7 cellular contexts compared by ENCODE assay signal in genomic region chr3:165868088-165868487, GRCh38. TPM values are rescaled to one million over a fixed set of nuclear protein-coding genes. Genes with fewer than 3 reads are reported as not detected.
"Had no signal": no experiment of that assay in that cellular context is flagged by ENCODE, and none has a peak within 500 bp of the region (broad histone marks: within the 10 kb centered on the region; RNA-seq: fewer than 3 reads in every experiment).

No MANE protein-coding gene starts in this region.

- DNase-seq: H9, HCEC 1CT, IMR-90, KG1 had no signal

- H3K4me3 ChIP-seq: GM23338, K562 had no signal

- ATAC-seq: GM23338, K562 had no signal

RNA-seq across cellular contexts. Expression of gene BCHE, which starts 30.9 kb away (rescaled TPM):
- total RNA-seq: HT-29 had no signal
